9 cellular contexts compared by ENCODE assay signal in the genomic region with DNA sequence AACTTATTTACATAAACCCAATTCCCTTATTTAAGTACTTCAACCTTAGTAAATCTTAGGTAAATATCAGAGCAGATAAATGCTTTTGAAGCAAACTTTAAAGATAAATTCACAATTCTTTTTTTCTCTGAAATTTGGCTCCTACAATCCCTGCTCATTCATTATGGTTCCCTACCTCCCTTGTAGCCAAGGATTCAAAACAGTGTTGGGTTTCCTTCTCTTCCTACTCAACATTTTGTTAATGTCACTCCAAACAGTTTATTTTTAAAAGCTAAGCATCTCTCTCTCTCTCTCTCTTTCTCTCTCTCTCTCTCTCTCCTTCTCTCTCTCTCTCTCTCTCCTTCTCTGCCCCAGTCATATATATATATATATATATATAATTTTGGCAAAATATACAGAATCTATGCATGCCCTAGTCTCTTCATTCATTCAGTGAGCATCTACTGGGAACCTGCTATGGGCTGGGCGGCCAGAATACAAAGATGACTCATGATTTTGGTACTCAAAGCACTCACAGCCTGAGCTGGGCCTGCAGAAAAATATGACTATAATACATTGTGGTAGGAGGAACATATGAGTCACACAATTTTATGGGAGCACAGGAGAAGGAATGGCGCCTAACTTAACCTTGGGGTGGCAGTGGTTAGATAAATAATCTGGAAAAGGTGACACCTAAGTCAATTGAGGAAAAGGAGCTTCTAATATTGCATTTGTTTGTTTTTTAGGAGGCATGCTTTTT.
A peak's percentile ranks its signal among the peaks of the same experiment; 100 is the strongest.
DNase-seq lines count a peak whose midpoint lies in the region; ATAC-seq and TF ChIP-seq lines count a peak whose summit lies in the region.
"Had no signal": no experiment of that assay in that cellular context is flagged by ENCODE, and none has a peak within 500 bp of the region (broad histone marks: within the 10 kb centered on the region; RNA-seq: fewer than 3 reads in every experiment).

No MANE protein-coding gene starts in this region.

- in situ Hi-C loops in Panc1 (cut with HindIII; ENCODE audit: low pct_unique_long_range_greater_than_20kb, low sequenced_read_pairs): no loop called here

- H3K4me3 Mint-ChIP-seq in neural progenitor cell: no peak overlapping the region

- ATAC-seq in Panc1: peak; percentile 99

- H3K36me3 ChIP-seq in Panc1 (ENCODE audit: control insufficient read depth, insufficient read depth, low read length) (no peaks in the 10 kb centered on the region), neural progenitor cell (no peaks in the 10 kb centered on the region), MM.1S (replicated peaks; ENCODE audit: insufficient read depth, low read length) (no peaks in the 10 kb centered on the region)
- H3K36me3 ChIP-seq: suprapubic skin had no signal

- intact Hi-C loops in Panc1 (cut with micrococcal nuclease; ENCODE audit: unreplicated experiment): no loop called here

- DNase-seq in H4 (ENCODE audit: low spot score) (peak; percentile 93), Panc1 (ENCODE audit: low read depth, low spot score) (peak; percentile 78), fibroblast of mammary gland (ENCODE audit: low read depth) (peak; percentile 88), retinal pigment epithelial cell (ENCODE audit: low read depth) (peak; percentile 73), neural progenitor cell (ENCODE audit: low spot score) (no peak), coronary artery (ENCODE audit: low spot score) (no peak), NCI-H345 treated with DMSO at 0.1 percent for 48 hours (lab: John Stamatoyannopoulos, UW; ENCODE audit: unreplicated experiment) (no peak), MM.1S (no peak)

- no peaks in the 10 kb centered on the region for H3K9me2 ChIP-seq in MM.1S (replicated peaks; ENCODE audit: insufficient read depth, low read length)

- CTCF ChIA-PET in Panc1 (lab: Charles Lee): interaction anchor here (0.8 kb wide), 1 partner anchor 15 kb away, joined by 3 read pairs; no protein-coding TSS in a partner anchor

- no peaks in the 10 kb centered on the region for H3K36me3 Mint-ChIP-seq in neural progenitor cell

- peaks cover 2% of the 10 kb centered on the region for H3K27me3 Mint-ChIP-seq in neural progenitor cell (ENCODE audit: insufficient read depth, low read depth)

- H3K79me2 ChIP-seq in neural progenitor cell (ENCODE audit: low read depth) (no peaks in the 10 kb centered on the region), MM.1S (ENCODE audit: low read length) (no peaks in the 10 kb centered on the region)

- H3K9ac ChIP-seq in neural progenitor cell: no peak overlapping the region
- no peak overlapping the region for H3K9ac ChIP-seq in MM.1S (ENCODE audit: low read length)

- H3K4me1 ChIP-seq in Panc1 (ENCODE audit: control insufficient read depth, insufficient read depth, low read length): peaks cover 22% of the 10 kb centered on the region; the same call in 1 of the 2 replicates
- H3K4me1 ChIP-seq in neural progenitor cell: no peaks in the 10 kb centered on the region
- no peaks in the 10 kb centered on the region for H3K4me1 ChIP-seq in MM.1S (ENCODE audit: low read length)
- H3K4me1 ChIP-seq: suprapubic skin had no signal

- H3K27me3 ChIP-seq in Panc1 (ENCODE audit: control insufficient read depth, insufficient read depth, low read length) (no peaks in the 10 kb centered on the region), neural progenitor cell (no peaks in the 10 kb centered on the region), MM.1S (replicated peaks; ENCODE audit: insufficient read depth, low read length) (no peaks in the 10 kb centered on the region)
- H3K27me3 ChIP-seq: suprapubic skin had no signal

- H3K27ac ChIP-seq in Panc1 (ENCODE audit: low read length): peak overlapping the region; percentile 86
- no peak overlapping the region for H3K27ac ChIP-seq in neural progenitor cell
- H3K27ac ChIP-seq in coronary artery: no peak overlapping the region
- H3K27ac ChIP-seq in MM.1S (ENCODE audit: low read length): no peak overlapping the region
- H3K27ac ChIP-seq: suprapubic skin had no signal

- POLR2A ChIA-PET in Panc1 (lab: Charles Lee): interaction anchor here (0.6 to 1.2 kb wide), 2 partner anchors 53 to 236 kb away, joined by 3 read pairs; no protein-coding TSS in a partner anchor

- H3K4me2 ChIP-seq in neural progenitor cell (no peak overlapping the region), MM.1S (ENCODE audit: low read depth, low read length) (no peak overlapping the region)

- H3F3A ChIP-seq in neural progenitor cell (ENCODE audit: low read depth) (no peaks in the 10 kb centered on the region), MM.1S (ENCODE audit: insufficient read depth, low read length) (no peaks in the 10 kb centered on the region)

- H2AFZ ChIP-seq in neural progenitor cell (replicated peaks) (no peak overlapping the region), MM.1S (ENCODE audit: low read length) (no peak overlapping the region)

- no peaks in the 10 kb centered on the region for H3K9me3 Mint-ChIP-seq in neural progenitor cell

- H3K9me3 ChIP-seq in Panc1 (ENCODE audit: control insufficient read depth, insufficient read depth, low read depth, low read length): no peaks in the 10 kb centered on the region
- H3K9me3 ChIP-seq in neural progenitor cell (ENCODE audit: low read depth): peaks cover 9% of the 10 kb centered on the region
- H3K9me3 ChIP-seq in MM.1S (replicated peaks; ENCODE audit: insufficient read depth, low read length): no peaks in the 10 kb centered on the region
- H3K9me3 ChIP-seq: suprapubic skin had no signal

- no peak for TF ChIP-seq CTCF in Panc1 (IDR thresholded peaks at IDR 0.05)
- no peak for TF ChIP-seq CTCF in fibroblast of mammary gland (conservative IDR thresholded peaks at IDR 0.05; ENCODE audit: control insufficient read depth, insufficient read depth, low read depth, low read length)
- TF ChIP-seq CTCF in retinal pigment epithelial cell (conservative IDR thresholded peaks at IDR 0.05; ENCODE audit: low read depth, low read length): no peak
- no peak for TF ChIP-seq CTCF in neural progenitor cell (IDR thresholded peaks at IDR 0.05)
- TF ChIP-seq CTCF in coronary artery (IDR thresholded peaks at IDR 0.05): no peak
- TF ChIP-seq CTCF in MM.1S (IDR thresholded peaks at IDR 0.05; ENCODE audit: low read length): no peak

- no peaks in the 10 kb centered on the region for H4K20me1 ChIP-seq in neural progenitor cell (ENCODE audit: low read depth)
- H4K20me1 ChIP-seq in MM.1S (ENCODE audit: insufficient read depth, low read length): no peaks in the 10 kb centered on the region

- H3K4me1 Mint-ChIP-seq in neural progenitor cell: no peaks in the 10 kb centered on the region

- H3K4me3 ChIP-seq in Panc1 (ENCODE audit: low read depth in 2 of 2, low read length in 2 of 2): no peak overlapping the region
- no peak overlapping the region for H3K4me3 ChIP-seq in fibroblast of mammary gland (ENCODE audit: control insufficient read depth, low read depth, low read length)
- no peak overlapping the region for H3K4me3 ChIP-seq in retinal pigment epithelial cell (ENCODE audit: low read length)
- H3K4me3 ChIP-seq in neural progenitor cell: no peak overlapping the region
- H3K4me3 ChIP-seq in coronary artery: no peak overlapping the region
- H3K4me3 ChIP-seq in MM.1S (ENCODE audit: low read length): no peak overlapping the region
- H3K4me3 ChIP-seq: suprapubic skin had no signal

- H3K27ac Mint-ChIP-seq in neural progenitor cell: no peak overlapping the region

- BruUV-seq in Panc1 (replicated peaks; lab: Mats Ljungman, UMichigan): no TSS peak

Comparison
In these comparisons a context has a peak if more than half of its experiments do, and no peak if none do; other contexts are left out.
1. DNase-seq: peak in H4 (single experiment), Panc1 (single experiment), fibroblast of mammary gland (single experiment) and retinal pigment epithelial cell (single experiment); none in neural progenitor cell (single experiment), coronary artery (single experiment), NCI-H345 treated with DMSO at 0.1 percent for 48 hours (single experiment) and MM.1S (single experiment).